ENCODE assay signal across 24 cellular contexts in the genomic region with DNA sequence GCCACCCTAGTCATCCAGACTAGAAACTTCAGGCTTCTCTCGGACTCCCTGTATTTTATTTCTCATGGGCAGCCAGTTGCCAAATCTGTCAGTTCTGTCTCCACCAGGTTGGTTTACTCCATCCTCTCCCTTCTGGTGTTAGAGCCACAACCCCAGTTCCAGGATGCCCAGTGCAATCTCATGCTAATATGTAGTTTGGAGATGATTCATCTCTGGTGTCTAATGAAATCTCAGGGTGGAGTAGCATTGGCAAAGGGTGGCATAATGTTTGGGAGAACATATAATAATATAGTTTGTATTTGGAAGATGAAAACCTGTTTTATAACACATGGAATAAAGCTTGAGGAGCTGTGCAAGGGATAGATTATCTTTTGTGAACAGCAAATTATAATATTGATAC. TPM values are rescaled to one million over a fixed set of nuclear protein-coding genes. Genes with fewer than 3 reads are reported as not detected.
"Had no signal": no experiment of that assay in that cellular context is flagged by ENCODE, and none has a peak within 500 bp of the region (broad histone marks: within the 10 kb centered on the region; RNA-seq: fewer than 3 reads in every experiment).

No MANE protein-coding gene starts in this region.

- DNase-seq: activated CD4-positive, alpha-beta T cell treated with anti-CD3 and anti-CD28 coated beads, Interleukin-2, amount 50 U/mL, for 4 hours; activated CD8-positive, alpha-beta memory T cell treated with anti-CD3 and anti-CD28 coated beads for 24 hours; activated CD8-positive, alpha-beta memory T cell treated with anti-CD3 and anti-CD28 coated beads, Interleukin-2, amount 50 U/mL, for 4 hours; activated naive CD4-positive, alpha-beta T cell; activated T-cell treated with anti-CD3 and anti-CD28 coated beads, Interleukin-2, amount 50 U/mL, for 24 hours; cortex of kidney; glutamatergic neuron; naive thymus-derived CD4-positive, alpha-beta T cell; posterior cingulate gyrus; right lobe of liver; small intestine; stimulated activated CD4-positive, alpha-beta T cell treated with anti-CD3 and anti-CD28 coated beads, Interleukin-15, amount 100 ng/mL, for 24 hours; stimulated activated naive CD4-positive, alpha-beta T cell treated with Interleukin-2 at 50 U/mL for 16 hours; WERI-Rb-1 had no signal

- H3K27ac Mint-ChIP-seq: activated naive CD8-positive, alpha-beta T cell; activated T-cell treated with anti-CD3 and anti-CD28 coated beads, Interleukin-2, amount 50 U/mL, for 24 hours; activated T-helper 17 cell treated with anti-CD3 and anti-CD28 coated beads, Interleukin-2, amount 50 U/mL, for 72 hours; naive thymus-derived CD4-positive, alpha-beta T cell; type B pancreatic cell had no signal

- H3K36me3 Mint-ChIP-seq: type B pancreatic cell had no signal

- H3K36me3 ChIP-seq: right lobe of liver, vagina had no signal

- H3K4me3 Mint-ChIP-seq: activated naive CD8-positive, alpha-beta T cell; activated T-cell treated with anti-CD3 and anti-CD28 coated beads, Interleukin-2, amount 50 U/mL, for 24 hours; activated T-helper 17 cell treated with anti-CD3 and anti-CD28 coated beads, Interleukin-2, amount 50 U/mL, for 72 hours; naive thymus-derived CD4-positive, alpha-beta T cell; neural crest cell; type B pancreatic cell had no signal

- H3K9me3 ChIP-seq: right lobe of liver, thoracic aorta, vagina had no signal

- FAIRE-seq: endometrium, frontal cortex, islet of Langerhans, small intestine had no signal

- H3K27ac ChIP-seq: right lobe of liver, thoracic aorta, vagina, WERI-Rb-1 had no signal

- H3K27me3 Mint-ChIP-seq: activated naive CD8-positive, alpha-beta T cell; activated T-cell treated with anti-CD3 and anti-CD28 coated beads, Interleukin-2, amount 50 U/mL, for 24 hours; activated T-helper 17 cell treated with anti-CD3 and anti-CD28 coated beads, Interleukin-2, amount 50 U/mL, for 72 hours; naive thymus-derived CD4-positive, alpha-beta T cell; type B pancreatic cell had no signal

- H3K4me1 Mint-ChIP-seq: neural crest cell had no signal

- H3K4me3 ChIP-seq: right lobe of liver, thoracic aorta, vagina had no signal

- H3K9me3 Mint-ChIP-seq: activated T-cell treated with anti-CD3 and anti-CD28 coated beads, Interleukin-2, amount 50 U/mL, for 24 hours; activated T-helper 17 cell treated with anti-CD3 and anti-CD28 coated beads, Interleukin-2, amount 50 U/mL, for 72 hours; naive thymus-derived CD4-positive, alpha-beta T cell; neural crest cell; type B pancreatic cell had no signal

- H3K27me3 ChIP-seq: right lobe of liver, vagina had no signal

RNA-seq across cellular contexts. Expression of a gene that starts 30.2 kb away (rescaled TPM):
- total RNA-seq: activated T-helper 17 cell treated with anti-CD3 and anti-CD28 coated beads, Interleukin-2, amount 50 U/mL, for 72 hours; frontal cortex; neural crest cell; T-helper 2 cell treated with Interferon-gamma antibody and Interleukin-4, amounts not matched to agents 100 ng/mL and 5 ng/mL, for 36 hours; vagina had no signal
